In genomic region chr20:5126512-5127203, GRCh38 we compare ENCODE assay signal across 1 cellular context.
TF ChIP-seq lines count a peak whose summit lies in the region.

CDS2 (plus strand) TSS chr20:5127008; CDS start chr20:5127093, 85 bp downstream.

TF ChIP-seq in HepG2, 621 proteins besides CTCF, POLR2A, EP300 and RAD21 (continued from another document and continues in another):
- TF ChIP-seq ZNF18 (CRISPR knock-in tag; IDR thresholded peaks at IDR 0.05; ENCODE audit: insufficient replicate concordance) (peak; percentile 41), TEAD3 (CRISPR knock-in tag; optimal IDR thresholded peaks at IDR 0.05; ENCODE audit: borderline replicate concordance) (peak; percentile 85), KMT2A (CRISPR knock-in tag; IDR thresholded peaks at IDR 0.05) (peak; percentile 88; the same call in 1 of the 2 replicates), DR1 (CRISPR knock-in tag; IDR thresholded peaks at IDR 0.05) (peak; percentile 71; the same call in 1 of the 2 replicates), ZNF737 (CRISPR knock-in tag; IDR thresholded peaks at IDR 0.05; ENCODE audit: borderline replicate concordance) (no peak; the same call in 1 of the 2 replicates), KAT2B (IDR thresholded peaks at IDR 0.05; ENCODE audit: borderline replicate concordance, low read depth, low read length) (no peak), XBP1 (CRISPR knock-in tag; IDR thresholded peaks at IDR 0.05) (no peak), FOXK2 (IDR thresholded peaks at IDR 0.05) (0 out of 2 replicates have a peak, but pooled peaks have one; percentile 19), HOXA9 (CRISPR knock-in tag; IDR thresholded peaks at IDR 0.05; ENCODE audit: borderline replicate concordance) (0 out of 2 replicates have a peak, but pooled peaks have one; percentile 16), RXRA (CRISPR knock-in tag; IDR thresholded peaks at IDR 0.05) (peak; percentile 98), ZNF546 (CRISPR knock-in tag; conservative IDR thresholded peaks at IDR 0.05) (peak; percentile 99), YEATS2 (CRISPR knock-in tag; IDR thresholded peaks at IDR 0.05; ENCODE audit: borderline replicate concordance) (peak; percentile 91; the same call in 1 of the 2 replicates), ZNF614 (CRISPR knock-in tag; IDR thresholded peaks at IDR 0.05; ENCODE audit: borderline replicate concordance) (peak; percentile 71), AKAP8 (CRISPR knock-in tag; IDR thresholded peaks at IDR 0.05) (no peak), MATR3 (CRISPR knock-in tag; IDR thresholded peaks at IDR 0.05) (peak; percentile 89; the same call in 1 of the 2 replicates), IRX3 (CRISPR knock-in tag; IDR thresholded peaks at IDR 0.05; ENCODE audit: borderline replicate concordance, low read depth) (no peak; the same call in 1 of the 2 replicates), ZNF788 (CRISPR knock-in tag; IDR thresholded peaks at IDR 0.05; ENCODE audit: borderline replicate concordance) (peak; percentile 22), POLR2G (IDR thresholded peaks at IDR 0.05; ENCODE audit: low read depth, low read length) (peak; percentile 82), FOXJ3 (CRISPR knock-in tag; IDR thresholded peaks at IDR 0.05; ENCODE audit: borderline replicate concordance) (peak; percentile 54; the same call in 1 of the 2 replicates), ZSCAN20 (CRISPR knock-in tag; IDR thresholded peaks at IDR 0.05; ENCODE audit: borderline replicate concordance) (no peak; the same call in none of the 2 replicates), GTF3A (CRISPR knock-in tag; conservative IDR thresholded peaks at IDR 0.05) (0 out of 2 replicates have a peak, but pooled peaks have one; percentile 63), ZNF768 (CRISPR knock-in tag; IDR thresholded peaks at IDR 0.05) (peak; percentile 71), XRCC5 (optimal IDR thresholded peaks at IDR 0.05; ENCODE audit: low read length) (peak; percentile 92), TIGD3 (CRISPR knock-in tag; IDR thresholded peaks at IDR 0.05; ENCODE audit: borderline replicate concordance) (no peak), SIN3A (IDR thresholded peaks at IDR 0.05; ENCODE audit: borderline replicate concordance, low read depth, low read length) (peak; percentile 74; the same call in 1 of the 2 replicates), PHF20 (CRISPR knock-in tag; IDR thresholded peaks at IDR 0.05) (no peak; the same call in 1 of the 2 replicates), IKZF1 (IDR thresholded peaks at IDR 0.05) (no peak), BRD4 (CRISPR knock-in tag; IDR thresholded peaks at IDR 0.05) (0 out of 2 replicates have a peak, but pooled peaks have one; percentile 43), PRMT3 (CRISPR knock-in tag; IDR thresholded peaks at IDR 0.05; ENCODE audit: borderline replicate concordance, low read depth) (no peak), MIER3 (CRISPR knock-in tag; IDR thresholded peaks at IDR 0.05; ENCODE audit: borderline replicate concordance) (peak; percentile 98), ZNF607 (CRISPR knock-in tag; IDR thresholded peaks at IDR 0.05; ENCODE audit: borderline replicate concordance) (peak; percentile 74), IRF2 (CRISPR knock-in tag; IDR thresholded peaks at IDR 0.05) (peak; percentile 91), ZFAT (CRISPR knock-in tag; conservative IDR thresholded peaks at IDR 0.05) (no peak), STAT6 (CRISPR knock-in tag; IDR thresholded peaks at IDR 0.05; ENCODE audit: borderline replicate concordance) (peak; percentile 92; the same call in 1 of the 2 replicates), SMC3 (IDR thresholded peaks at IDR 0.05; ENCODE audit: low read length) (peak; percentile 97), ZNF207 (IDR thresholded peaks at IDR 0.05; ENCODE audit: borderline replicate concordance) (no peak), RELA (CRISPR knock-in tag; IDR thresholded peaks at IDR 0.05) (peak; percentile 32), ESRRA (CRISPR knock-in tag; IDR thresholded peaks at IDR 0.05; ENCODE audit: low read depth) (peak; percentile 42; the same call in 1 of the 2 replicates), ZNF17 (CRISPR knock-in tag; IDR thresholded peaks at IDR 0.05) (no peak), SETDB1 (CRISPR knock-in tag; IDR thresholded peaks at IDR 0.05; ENCODE audit: borderline replicate concordance) (no peak), KAT8 (CRISPR knock-in tag; IDR thresholded peaks at IDR 0.05) (peak; percentile 89), NFE2L2 (IDR thresholded peaks at IDR 0.05; ENCODE audit: low read length) (no peak), MAFF (IDR thresholded peaks at IDR 0.05; ENCODE audit: low read depth, low read length) (peak; percentile 15; the same call in 1 of the 2 replicates), TAF15 (IDR thresholded peaks at IDR 0.05; ENCODE audit: low read depth, low read length, poor library complexity, severe bottlenecking) (no peak), TGIF2 (CRISPR knock-in tag; IDR thresholded peaks at IDR 0.05) (peak; percentile 89)
- TF ChIP-seq, protein P1, sequence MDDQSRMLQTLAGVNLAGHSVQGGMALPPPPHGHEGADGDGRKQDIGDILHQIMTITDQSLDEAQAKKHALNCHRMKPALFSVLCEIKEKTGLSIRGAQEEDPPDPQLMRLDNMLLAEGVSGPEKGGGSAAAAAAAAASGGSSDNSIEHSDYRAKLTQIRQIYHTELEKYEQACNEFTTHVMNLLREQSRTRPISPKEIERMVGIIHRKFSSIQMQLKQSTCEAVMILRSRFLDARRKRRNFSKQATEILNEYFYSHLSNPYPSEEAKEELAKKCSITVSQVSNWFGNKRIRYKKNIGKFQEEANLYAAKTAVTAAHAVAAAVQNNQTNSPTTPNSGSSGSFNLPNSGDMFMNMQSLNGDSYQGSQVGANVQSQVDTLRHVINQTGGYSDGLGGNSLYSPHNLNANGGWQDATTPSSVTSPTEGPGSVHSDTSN (CRISPR knock-in tag; IDR thresholded peaks at IDR 0.05; ENCODE audit: borderline replicate concordance), result no peak
- TF ChIP-seq, protein P2, sequence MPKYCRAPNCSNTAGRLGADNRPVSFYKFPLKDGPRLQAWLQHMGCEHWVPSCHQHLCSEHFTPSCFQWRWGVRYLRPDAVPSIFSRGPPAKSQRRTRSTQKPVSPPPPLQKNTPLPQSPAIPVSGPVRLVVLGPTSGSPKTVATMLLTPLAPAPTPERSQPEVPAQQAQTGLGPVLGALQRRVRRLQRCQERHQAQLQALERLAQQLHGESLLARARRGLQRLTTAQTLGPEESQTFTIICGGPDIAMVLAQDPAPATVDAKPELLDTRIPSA (CRISPR knock-in tag; IDR thresholded peaks at IDR 0.05; ENCODE audit: borderline replicate concordance), result no peak
- TF ChIP-seq, protein P3, sequence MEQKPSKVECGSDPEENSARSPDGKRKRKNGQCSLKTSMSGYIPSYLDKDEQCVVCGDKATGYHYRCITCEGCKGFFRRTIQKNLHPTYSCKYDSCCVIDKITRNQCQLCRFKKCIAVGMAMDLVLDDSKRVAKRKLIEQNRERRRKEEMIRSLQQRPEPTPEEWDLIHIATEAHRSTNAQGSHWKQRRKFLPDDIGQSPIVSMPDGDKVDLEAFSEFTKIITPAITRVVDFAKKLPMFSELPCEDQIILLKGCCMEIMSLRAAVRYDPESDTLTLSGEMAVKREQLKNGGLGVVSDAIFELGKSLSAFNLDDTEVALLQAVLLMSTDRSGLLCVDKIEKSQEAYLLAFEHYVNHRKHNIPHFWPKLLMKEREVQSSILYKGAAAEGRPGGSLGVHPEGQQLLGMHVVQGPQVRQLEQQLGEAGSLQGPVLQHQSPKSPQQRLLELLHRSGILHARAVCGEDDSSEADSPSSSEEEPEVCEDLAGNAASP (CRISPR knock-in tag; IDR thresholded peaks at IDR 0.05; ENCODE audit: borderline replicate concordance), result peak; percentile 96
- TF ChIP-seq, protein P4, sequence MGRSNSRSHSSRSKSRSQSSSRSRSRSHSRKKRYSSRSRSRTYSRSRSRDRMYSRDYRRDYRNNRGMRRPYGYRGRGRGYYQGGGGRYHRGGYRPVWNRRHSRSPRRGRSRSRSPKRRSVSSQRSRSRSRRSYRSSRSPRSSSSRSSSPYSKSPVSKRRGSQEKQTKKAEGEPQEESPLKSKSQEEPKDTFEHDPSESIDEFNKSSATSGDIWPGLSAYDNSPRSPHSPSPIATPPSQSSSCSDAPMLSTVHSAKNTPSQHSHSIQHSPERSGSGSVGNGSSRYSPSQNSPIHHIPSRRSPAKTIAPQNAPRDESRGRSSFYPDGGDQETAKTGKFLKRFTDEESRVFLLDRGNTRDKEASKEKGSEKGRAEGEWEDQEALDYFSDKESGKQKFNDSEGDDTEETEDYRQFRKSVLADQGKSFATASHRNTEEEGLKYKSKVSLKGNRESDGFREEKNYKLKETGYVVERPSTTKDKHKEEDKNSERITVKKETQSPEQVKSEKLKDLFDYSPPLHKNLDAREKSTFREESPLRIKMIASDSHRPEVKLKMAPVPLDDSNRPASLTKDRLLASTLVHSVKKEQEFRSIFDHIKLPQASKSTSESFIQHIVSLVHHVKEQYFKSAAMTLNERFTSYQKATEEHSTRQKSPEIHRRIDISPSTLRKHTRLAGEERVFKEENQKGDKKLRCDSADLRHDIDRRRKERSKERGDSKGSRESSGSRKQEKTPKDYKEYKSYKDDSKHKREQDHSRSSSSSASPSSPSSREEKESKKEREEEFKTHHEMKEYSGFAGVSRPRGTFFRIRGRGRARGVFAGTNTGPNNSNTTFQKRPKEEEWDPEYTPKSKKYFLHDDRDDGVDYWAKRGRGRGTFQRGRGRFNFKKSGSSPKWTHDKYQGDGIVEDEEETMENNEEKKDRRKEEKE (IDR thresholded peaks at IDR 0.05), result no peak
- TF ChIP-seq, protein P5, sequence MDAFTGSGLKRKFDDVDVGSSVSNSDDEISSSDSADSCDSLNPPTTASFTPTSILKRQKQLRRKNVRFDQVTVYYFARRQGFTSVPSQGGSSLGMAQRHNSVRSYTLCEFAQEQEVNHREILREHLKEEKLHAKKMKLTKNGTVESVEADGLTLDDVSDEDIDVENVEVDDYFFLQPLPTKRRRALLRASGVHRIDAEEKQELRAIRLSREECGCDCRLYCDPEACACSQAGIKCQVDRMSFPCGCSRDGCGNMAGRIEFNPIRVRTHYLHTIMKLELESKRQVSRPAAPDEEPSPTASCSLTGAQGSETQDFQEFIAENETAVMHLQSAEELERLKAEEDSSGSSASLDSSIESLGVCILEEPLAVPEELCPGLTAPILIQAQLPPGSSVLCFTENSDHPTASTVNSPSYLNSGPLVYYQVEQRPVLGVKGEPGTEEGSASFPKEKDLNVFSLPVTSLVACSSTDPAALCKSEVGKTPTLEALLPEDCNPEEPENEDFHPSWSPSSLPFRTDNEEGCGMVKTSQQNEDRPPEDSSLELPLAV (CRISPR knock-in tag; conservative IDR thresholded peaks at IDR 0.05; ENCODE audit: low read depth), result no peak; the same call in 1 of the 2 replicates
